ENCODE assay signal across 33 cellular contexts in genomic region chr2:5440147-5440546, GRCh38.
DNase-seq lines count a peak whose midpoint lies in the region; ATAC-seq, FAIRE-seq and TF ChIP-seq lines count a peak whose summit lies in the region.
"Had no signal": no experiment of that assay in that cellular context is flagged by ENCODE, and none has a peak within 500 bp of the region (broad histone marks: within the 10 kb centered on the region; RNA-seq: fewer than 3 reads in every experiment).

No MANE protein-coding gene starts in this region.

- H3K79me2 ChIP-seq in HepG2 (ENCODE audit: insufficient read depth, low read length), result no peaks in the 10 kb centered on the region

- H3K4me2 ChIP-seq in HepG2 (ENCODE audit: low read depth, low read length), result no peak overlapping the region
- H3K4me2 ChIP-seq: A549; BLaER1; BLaER1 treated with 17β-estradiol and CSF1 and Interleukin-3, amounts not matched to agents 10 nM and 100 nM had no signal

- no peak for DNase-seq in HepG2 (ENCODE audit: low spot score)
- no peak for DNase-seq in right lobe of liver
- no peak for DNase-seq in naive thymus-derived CD4-positive, alpha-beta T cell
- no peak for DNase-seq in activated naive CD4-positive, alpha-beta T cell (lab: John Stamatoyannopoulos, UW)
- DNase-seq: 8988T; ACHN; AML-193; BE2C; C1 segment of cervical spinal cord; Caco-2; Calu3; CD4-positive, alpha-beta memory T cell; CD4-positive, alpha-beta T cell; CD4-positive, CD25-positive, alpha-beta regulatory T cell; CD8-positive, alpha-beta memory T cell; CD8-positive, alpha-beta T cell; COR-L47; DMS 273 treated with DMSO at 0.1 percent for 48 hours; DMS153; DMS53; DMS79; DMS79 treated with DMSO at 0.1 percent for 48 hours; DND-41; EL had no signal

- no peak overlapping the region for H3K27ac Mint-ChIP-seq in naive thymus-derived CD4-positive, alpha-beta T cell
- H3K27ac Mint-ChIP-seq: B cell; CD14-positive monocyte; CD4-positive, alpha-beta memory T cell; CD4-positive, alpha-beta T cell; CD4-positive, CD25-positive, alpha-beta regulatory T cell; CD8-positive, alpha-beta memory T cell; CD8-positive, alpha-beta T cell had no signal

- TF ChIP-seq CTCF in HepG2 (CRISPR knock-in tag; IDR thresholded peaks at IDR 0.05), result no peak
- TF ChIP-seq CTCF in right lobe of liver (IDR thresholded peaks at IDR 0.05), result no peak

- in situ Hi-C loops in HepG2 (cut with HindIII; ENCODE audit: extremely low pct_ligation_motif_present, low pct_unique_long_range_greater_than_20kb), result no loop called here

- TF ChIP-seq POLR2A in HepG2 (IDR thresholded peaks at IDR 0.05; ENCODE audit: insufficient read depth in 1 of 2, low read depth in 2 of 2, low read length in 2 of 2) (no peak), right lobe of liver (IDR thresholded peaks at IDR 0.05) (no peak)

- WGBS in HepG2 (ENCODE audit: low lambda C conversion rate), result 14% methylated on average over 1 of the region's 1 CpG
- WGBS in right lobe of liver (ENCODE audit: insufficient coverage, low coverage, low lambda C conversion rate, missing lambda C conversion rate), result no CpG with 5 or more reads among the region's 1 CpG

- H3K4me3 ChIP-seq in HepG2 (replicated peaks in 1 of 3; ENCODE audit: insufficient read depth in 1 of 3, low read depth in 2 of 3, low read length in 3 of 3) (no peak overlapping the region), right lobe of liver (no peak overlapping the region)
- no peak overlapping the region for H3K4me3 ChIP-seq in naive thymus-derived CD4-positive, alpha-beta T cell (ENCODE audit: low read length)
- H3K4me3 ChIP-seq: A549; BLaER1; BLaER1 treated with 17β-estradiol and CSF1 and Interleukin-3, amounts not matched to agents 10 nM and 100 nM had no signal

- intact Hi-C loops in HepG2 (cut with micrococcal nuclease; ENCODE audit: unreplicated experiment), result no loop called here
- intact Hi-C loops in right lobe of liver (cut with DNase I), result no loop called here
- intact Hi-C loops in naive thymus-derived CD4-positive, alpha-beta T cell (cut with micrococcal nuclease), result no loop called here

- H4K20me1 ChIP-seq in HepG2 (ENCODE audit: insufficient read depth, low read length), result no peaks in the 10 kb centered on the region
- H4K20me1 ChIP-seq: BLaER1; BLaER1 treated with 17β-estradiol and CSF1 and Interleukin-3, amounts not matched to agents 10 nM and 100 nM had no signal

- CTCF ChIA-PET in HepG2 (lab: Yijun Ruan, JAX; ENCODE audit: low intra/inter-chr PET ratio, low total read pairs), result no interaction called here
- CTCF ChIA-PET in naive thymus-derived CD4-positive, alpha-beta T cell (lab: Charles Lee), result no interaction called here

- H3K36me3 Mint-ChIP-seq in naive thymus-derived CD4-positive, alpha-beta T cell, result no peaks in the 10 kb centered on the region
- H3K36me3 Mint-ChIP-seq: CD14-positive monocyte; CD4-positive, alpha-beta memory T cell; CD4-positive, CD25-positive, alpha-beta regulatory T cell; CD8-positive, alpha-beta memory T cell; CD8-positive, alpha-beta T cell had no signal

- H2AFZ ChIP-seq in HepG2 (ENCODE audit: low read length), result no peak overlapping the region

- no peak for FAIRE-seq in HepG2 (lab: Jason Lieb, UNC)
- FAIRE-seq: A204.1, A549, D721Med had no signal

- H3K27me3 Mint-ChIP-seq in naive thymus-derived CD4-positive, alpha-beta T cell, result no peaks in the 10 kb centered on the region
- H3K27me3 Mint-ChIP-seq: B cell; CD4-positive, alpha-beta memory T cell; CD4-positive, alpha-beta T cell; CD4-positive, CD25-positive, alpha-beta regulatory T cell had no signal

- no peaks in the 10 kb centered on the region for H3K4me1 Mint-ChIP-seq in naive thymus-derived CD4-positive, alpha-beta T cell
- H3K4me1 Mint-ChIP-seq: B cell; CD14-positive monocyte; CD4-positive, alpha-beta memory T cell; CD4-positive, CD25-positive, alpha-beta regulatory T cell; CD8-positive, alpha-beta memory T cell had no signal

- no peak for ATAC-seq in HepG2
- ATAC-seq in right lobe of liver, result no peak
- peak; percentile 36 for ATAC-seq in naive thymus-derived CD4-positive, alpha-beta T cell
- ATAC-seq: A549; CD8-positive, alpha-beta T cell had no signal

- no peaks in the 10 kb centered on the region for H3K36me3 ChIP-seq in HepG2 (replicated peaks in 1 of 2; ENCODE audit: control insufficient read depth in 1 of 2, insufficient read depth in 2 of 2, low read length in 2 of 2)
- H3K36me3 ChIP-seq in right lobe of liver, result no peaks in the 10 kb centered on the region
- H3K36me3 ChIP-seq in naive thymus-derived CD4-positive, alpha-beta T cell (ENCODE audit: control insufficient read depth in 2 of 3, insufficient read depth in 3 of 3, low read length in 3 of 3), result no peaks in the 10 kb centered on the region
- H3K36me3 ChIP-seq: BE2C; BLaER1; BLaER1 treated with 17β-estradiol and CSF1 and Interleukin-3, amounts not matched to agents 10 nM and 100 nM had no signal

- H3K9me3 ChIP-seq in HepG2 (ENCODE audit: low read length) (no peaks in the 10 kb centered on the region), right lobe of liver (no peaks in the 10 kb centered on the region)
- no peaks in the 10 kb centered on the region for H3K9me3 ChIP-seq in naive thymus-derived CD4-positive, alpha-beta T cell (ENCODE audit: control insufficient read depth in 2 of 3, low read length in 3 of 3)
- H3K9me3 ChIP-seq: A549; BLaER1; BLaER1 treated with 17β-estradiol and CSF1 and Interleukin-3, amounts not matched to agents 10 nM and 100 nM; Caco-2 had no signal

- H3K4me1 ChIP-seq in HepG2 (ENCODE audit: insufficient read depth, low read length) (no peaks in the 10 kb centered on the region), right lobe of liver (no peaks in the 10 kb centered on the region)
- H3K4me1 ChIP-seq in naive thymus-derived CD4-positive, alpha-beta T cell (ENCODE audit: control insufficient read depth in 2 of 2, insufficient read depth in 2 of 2, low read length in 2 of 2), result no peaks in the 10 kb centered on the region
- H3K4me1 ChIP-seq: A549; BE2C; BLaER1 treated with 17β-estradiol and CSF1 and Interleukin-3, amounts not matched to agents 10 nM and 100 nM; Caco-2 had no signal

- H3K9me3 Mint-ChIP-seq in naive thymus-derived CD4-positive, alpha-beta T cell, result peaks cover 0 to 9% (median 5%) of the 10 kb centered on the region in 11 donors

- H3K27ac ChIP-seq in HepG2 (ENCODE audit: extremely low read length, insufficient read depth, low read length), result no peak overlapping the region
- no peak overlapping the region for H3K27ac ChIP-seq in right lobe of liver
- H3K27ac ChIP-seq in naive thymus-derived CD4-positive, alpha-beta T cell (ENCODE audit: low read depth, low read length), result no peak overlapping the region
- H3K27ac ChIP-seq: 22Rv1; A549; BLaER1; BLaER1 treated with 17β-estradiol and CSF1 and Interleukin-3, amounts not matched to agents 10 nM and 100 nM; C4-2B had no signal

- POLR2A ChIA-PET in HepG2 (lab: Yijun Ruan, JAX), result no interaction called here
- POLR2A ChIA-PET in naive thymus-derived CD4-positive, alpha-beta T cell (lab: Charles Lee), result no interaction called here

- H3K9ac ChIP-seq in HepG2 (ENCODE audit: insufficient read depth, low read depth, low read length), result no peak overlapping the region
- H3K9ac ChIP-seq: BLaER1; BLaER1 treated with 17β-estradiol and CSF1 and Interleukin-3, amounts not matched to agents 10 nM and 100 nM had no signal

- no peak overlapping the region for H3K4me3 Mint-ChIP-seq in naive thymus-derived CD4-positive, alpha-beta T cell
- H3K4me3 Mint-ChIP-seq: B cell; CD14-positive monocyte; CD4-positive, alpha-beta memory T cell; CD4-positive, alpha-beta T cell; CD4-positive, CD25-positive, alpha-beta regulatory T cell; CD8-positive, alpha-beta memory T cell; CD8-positive, alpha-beta T cell had no signal

- H3K27me3 ChIP-seq in HepG2 (ENCODE audit: control insufficient read depth in 1 of 2, insufficient read depth in 2 of 2, low read length in 2 of 2), result no peaks in the 10 kb centered on the region
- H3K27me3 ChIP-seq in right lobe of liver, result no peaks in the 10 kb centered on the region
- no peaks in the 10 kb centered on the region for H3K27me3 ChIP-seq in naive thymus-derived CD4-positive, alpha-beta T cell (ENCODE audit: control insufficient read depth in 2 of 2, insufficient read depth in 2 of 2, low read length in 2 of 2)
- H3K27me3 ChIP-seq: BE2C; BLaER1; BLaER1 treated with 17β-estradiol and CSF1 and Interleukin-3, amounts not matched to agents 10 nM and 100 nM had no signal

- no TSS peak for BruUV-seq in HepG2 (replicated peaks; lab: Mats Ljungman, UMichigan)

- TF ChIP-seq RAD21 in HepG2 (CRISPR knock-in tag; IDR thresholded peaks at IDR 0.05), result no peak

- TF ChIP-seq EP300 in HepG2 (IDR thresholded peaks at IDR 0.05; ENCODE audit: low read depth in 2 of 2, low read length in 2 of 2) (no peak), HepG2 (CRISPR knock-in tag; IDR thresholded peaks at IDR 0.05; ENCODE audit: borderline replicate concordance) (no peak)

TF ChIP-seq in HepG2, 621 proteins besides CTCF, POLR2A, EP300 and RAD21 (continues in another document):
- TF ChIP-seq DRAP1 (CRISPR knock-in tag; IDR thresholded peaks at IDR 0.05) (no peak), ZNF446 (CRISPR knock-in tag; IDR thresholded peaks at IDR 0.05) (no peak), ZNF350 (CRISPR knock-in tag; IDR thresholded peaks at IDR 0.05; ENCODE audit: borderline replicate concordance, low read depth) (no peak), MTERF4 (CRISPR knock-in tag; IDR thresholded peaks at IDR 0.05) (no peak), JDP2 (CRISPR knock-in tag; IDR thresholded peaks at IDR 0.05; ENCODE audit: borderline replicate concordance) (no peak), NRL (CRISPR knock-in tag; IDR thresholded peaks at IDR 0.05; ENCODE audit: borderline replicate concordance) (no peak)
